ENCODE assay signal across 28 cellular contexts in the genomic region with DNA sequence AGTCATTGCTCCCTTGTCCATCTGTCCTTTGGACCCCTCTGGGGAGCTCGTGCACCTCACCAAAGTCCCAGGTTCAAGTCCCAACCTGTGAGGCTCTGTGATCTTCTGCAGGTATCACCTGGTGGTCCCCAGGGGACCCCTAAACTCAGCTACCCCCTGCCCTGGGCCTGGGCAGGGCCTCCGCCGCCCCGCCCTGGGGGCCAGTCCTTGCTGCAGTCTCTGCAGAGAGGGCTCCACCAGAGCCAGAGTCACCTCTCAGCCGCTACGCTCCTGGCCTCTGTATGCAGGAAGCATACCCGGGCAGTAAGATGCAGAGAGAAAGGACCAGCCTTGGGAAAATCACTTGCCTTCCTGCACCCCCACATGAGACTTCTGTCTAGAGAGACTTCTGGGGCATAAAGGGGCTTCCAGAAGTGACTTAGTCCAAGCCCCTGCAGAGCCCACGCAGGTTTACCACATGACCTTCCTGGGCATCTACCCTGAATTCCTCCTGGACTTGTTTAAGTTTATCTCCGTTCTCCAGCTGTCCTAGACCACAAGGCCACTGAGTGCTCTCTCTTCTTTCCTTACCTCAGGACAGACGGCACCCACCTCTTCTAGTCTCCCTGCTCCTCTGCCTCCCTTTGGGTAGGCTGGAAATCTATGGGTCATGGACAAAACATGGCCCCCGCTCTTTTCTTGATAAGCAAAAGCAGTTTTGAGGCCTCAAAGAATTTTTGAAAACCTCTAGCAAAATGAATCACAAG. TPM values are rescaled to one million over a fixed set of nuclear protein-coding genes. Genes with fewer than 3 reads are reported as not detected.
DNase-seq lines count a peak whose midpoint lies in the region; ATAC-seq, FAIRE-seq and TF ChIP-seq lines count a peak whose summit lies in the region.
"Had no signal": no experiment of that assay in that cellular context is flagged by ENCODE, and none has a peak within 500 bp of the region (broad histone marks: within the 10 kb centered on the region; RNA-seq: fewer than 3 reads in every experiment).

No MANE protein-coding gene starts in this region.

- POLR2A ChIA-PET in K562 (lab: Yijun Ruan, JAX): interaction anchor here (0.5 to 7.0 kb wide), 7 partner anchors 9 to 102 kb away, joined by 3 to 43 read pairs (median 3); no protein-coding TSS in a partner anchor

- 1% methylated on average over 11 of the region's 11 CpGs for WGBS in K562 (ENCODE audit: insufficient coverage, low coverage, missing lambda C conversion rate)
- 93 to 97% methylated on average over 10 to 11 of the region's 11 CpGs for WGBS in upper lobe of left lung, 2 donors

- no peaks in the 10 kb centered on the region for H3K9me3 ChIP-seq in K562 (replicated peaks; ENCODE audit: control insufficient read depth, insufficient read depth, low read depth, low read length)
- no peaks in the 10 kb centered on the region for H3K9me3 ChIP-seq in upper lobe of left lung
- H3K9me3 ChIP-seq in colonic mucosa: no peaks in the 10 kb centered on the region
- H3K9me3 ChIP-seq: Peyer's patch, testis had no signal

- peak; percentile 84 for TF ChIP-seq EP300 in K562 (IDR thresholded peaks at IDR 0.05; ENCODE audit: low read length)
- TF ChIP-seq EP300 in upper lobe of left lung (IDR thresholded peaks at IDR 0.05): no peak

- no peaks in the 10 kb centered on the region for H3K9me1 ChIP-seq in K562 (ENCODE audit: control insufficient read depth, insufficient read depth, low read length)

- FAIRE-seq in K562 (lab: Jason Lieb, UNC): peak; percentile 92
- FAIRE-seq: bronchial epithelial cell, endometrium had no signal

- in situ Hi-C loops in K562 (cut with MboI): no loop called here

- H3K4me2 ChIP-seq in K562 (ENCODE audit: insufficient read depth, low read length): peak overlapping the region; percentile 100

- H3K27ac ChIP-seq in K562 (ENCODE audit: extremely low read depth, low read depth, low read length): peak overlapping the region; percentile 94
- H3K27ac ChIP-seq in upper lobe of left lung: no peak overlapping the region
- H3K27ac ChIP-seq in colonic mucosa: no peak overlapping the region
- H3K27ac ChIP-seq: HL-60, Peyer's patch, testis had no signal

- TF ChIP-seq POLR2A in K562 (conservative IDR thresholded peaks at IDR 0.05): peak; percentile 68
- TF ChIP-seq POLR2A in upper lobe of left lung (IDR thresholded peaks at IDR 0.05): no peak

- H3K36me3 ChIP-seq in K562 (ENCODE audit: control insufficient read depth, insufficient read depth, low read length) (peaks cover 8% of the 10 kb centered on the region; the same call in 2 of the 3 replicates), upper lobe of left lung (no peaks in the 10 kb centered on the region), colonic mucosa (no peaks in the 10 kb centered on the region)
- H3K36me3 ChIP-seq: Peyer's patch had no signal

- H3K4me3 ChIP-seq in K562 (peak overlapping the region; percentile 47), upper lobe of left lung (no peak overlapping the region), colonic mucosa (no peak overlapping the region)
- H3K4me3 ChIP-seq: Peyer's patch, testis had no signal

- no peak overlapping the region for H2AFZ ChIP-seq in K562 (ENCODE audit: low read depth, low read length)

- CTCF ChIA-PET in K562 (lab: Yijun Ruan, JAX; ENCODE audit: low intra/inter-chr PET ratio): no interaction called here

- TF ChIP-seq RAD21 in K562 (CRISPR knock-in tag; conservative IDR thresholded peaks at IDR 0.05 in 1 of 2, IDR thresholded peaks at IDR 0.05 in 1 of 2): no peak

- intact Hi-C loops in K562 (cut with micrococcal nuclease): loop anchor here (2.0 kb wide), 1 partner anchor 15 kb away; no protein-coding TSS in a partner anchor
- intact Hi-C loops in colonic mucosa (cut with DNase I): no loop called here

- H3K9ac ChIP-seq in K562 (ENCODE audit: insufficient read depth in 1 of 2, low read depth in 2 of 2, low read length in 2 of 2) (peak overlapping the region; percentile 85 to 95), colonic mucosa (ENCODE audit: low read depth in 2 of 2, low read length in 2 of 2) (no peak overlapping the region)

- BruUV-seq in K562 (replicated peaks; lab: Mats Ljungman, UMichigan): no TSS peak

- TF ChIP-seq CTCF in K562 (IDR thresholded peaks at IDR 0.05 in 2 of 3, conservative IDR thresholded peaks at IDR 0.05 in 1 of 3; ENCODE audit: insufficient read depth in 2 of 3, low read depth in 1 of 3, low read length in 3 of 3) (no peak), upper lobe of left lung (IDR thresholded peaks at IDR 0.05) (no peak), colonic mucosa (IDR thresholded peaks at IDR 0.05) (no peak)

- H3K27me3 ChIP-seq in K562 (ENCODE audit: control insufficient read depth in 2 of 2, insufficient read depth in 2 of 2, low read length in 2 of 2) (no peaks in the 10 kb centered on the region), upper lobe of left lung (no peaks in the 10 kb centered on the region), colonic mucosa (no peaks in the 10 kb centered on the region)
- H3K27me3 ChIP-seq: Peyer's patch, testis had no signal

- H3K4me1 ChIP-seq in K562 (replicated peaks in 1 of 2; ENCODE audit: control insufficient read depth in 2 of 2, insufficient read depth in 2 of 2, low read length in 2 of 2) (peaks cover 36 to 48% of the 10 kb centered on the region in 2 experiments), upper lobe of left lung (no peaks in the 10 kb centered on the region), colonic mucosa (no peaks in the 10 kb centered on the region)
- H3K4me1 ChIP-seq: Peyer's patch, testis had no signal

- ATAC-seq in K562: peak; percentile 72
- ATAC-seq in upper lobe of left lung (ENCODE audit: low FRiP score in 2 of 2): peak; percentile 32 to 53
- ATAC-seq: left cardiac atrium; stimulated activated effector memory CD8-positive, alpha-beta T cell treated with anti-CD3 and anti-CD28 coated beads, Interleukin-12 subunit alpha, Interleukin-12 subunit beta, amount 100 ng/mL, for 72 hours had no signal

- no peaks in the 10 kb centered on the region for H4K20me1 ChIP-seq in K562 (replicated peaks; ENCODE audit: control insufficient read depth, insufficient read depth, low read length)

- peak; percentile 25 for DNase-seq in activated CD8-positive, alpha-beta memory T cell treated with anti-CD3 and anti-CD28 coated beads, Interleukin-2, amount 50 U/mL, for 48 hours
- DNase-seq in activated CD8-positive, alpha-beta memory T cell treated with anti-CD3 and anti-CD28 coated beads for 24 hours: no peak
- peak; percentile 47 to 90 (median 66) for DNase-seq in K562 (ENCODE audit: extremely low read depth in 1 of 4, low spot score in 3 of 4)
- peak; percentile 24 for DNase-seq in myocyte (ENCODE audit: low read depth)
- peak in 1 of 2 donors; percentile 70 for DNase-seq in upper lobe of left lung
- no peak for DNase-seq in SK-N-DZ (ENCODE audit: low spot score)
- no peak for DNase-seq in colonic mucosa
- DNase-seq in NCI-H187 treated with DMSO at 0.1 percent for 48 hours (lab: John Stamatoyannopoulos, UW): no peak
- DNase-seq: 8988T; activated CD4-positive, alpha-beta T cell treated with anti-CD3 and anti-CD28 coated beads, Interleukin-2, amount 10 ng/mL, durations not matched to agents 24 days and 14 days; amniotic stem cell; cortex of kidney; GF-D8; glutamatergic neuron; left cardiac atrium; naive B cell; NCI-H1417 treated with DMSO at 0.1 percent for 48 hours; NCI-H510A; NK-92 treated with Interleukin-12 subunit alpha and Interleukin-12 subunit beta, amount 100 ng/mL, for 24 hours; testis had no signal

- peaks cover 94% of the 10 kb centered on the region for H3K79me2 ChIP-seq in K562 (ENCODE audit: control insufficient read depth, insufficient read depth, low read length)

RNA-seq across cellular contexts. Expression of a gene that starts 21.2 kb away (rescaled TPM):
- total RNA-seq in K562 (2011; cell fraction: chromatin; rRNA removed; ENCODE audit: low replicate concordance): not detected in 2 replicates
- not detected in 2 replicates for total RNA-seq in K562 (2011; cell fraction: nucleolus; rRNA removed)
- not detected in 2 replicates for total RNA-seq in K562 (2011; cell fraction: nucleoplasm; rRNA removed)
- total RNA-seq in K562 (2014; rRNA removed) (not detected in 2 replicates), K562 (2014; rRNA removed; fragmentation: Illumina TruSeq; extraction: Trizol) (not detected in 2 replicates), K562 (2015; rRNA removed; fragmentation: Illumina TruSeq; extraction: Trizol) (not detected in 2 replicates), K562 (2021) (not detected in 2 replicates), myocyte (not detected in 2 replicates), upper lobe of left lung (not detected), colonic mucosa (not detected)
- polyA plus RNA-seq in K562 (2011; rRNA removed) (not detected in 2 replicates), K562 (2014; fragmentation: Illumina TruSeq; extraction: Trizol) (not detected in 2 replicates), K562 (2014; fragmentation: Nextera tagmentation; extraction: Ambion mirVana) (not detected), K562 (2014; rRNA removed) (not detected in 2 replicates)
- polyA plus RNA-seq in K562 (2011; cell fraction: cytosol; rRNA removed): not detected in 2 replicates
- not detected in 2 replicates for polyA plus RNA-seq in K562 (2011; cell fraction: nucleus; rRNA removed)
- polyA plus RNA-seq in K562 (2012): not detected in 2 replicates
- not detected in 2 replicates for polyA minus RNA-seq in K562 (2011; rRNA and poly(A)+ RNA removed)
- not detected in 2 replicates for polyA minus RNA-seq in K562 (2011; cell fraction: cytosol; rRNA and poly(A)+ RNA removed)
- not detected in 2 replicates for polyA minus RNA-seq in K562 (2011; cell fraction: nucleus; rRNA and poly(A)+ RNA removed)
- polyA plus RNA-seq in myocyte (2012): not detected
- not detected in 2 replicates for polyA plus RNA-seq in SK-N-DZ (2014; cell fraction: cytosol; rRNA removed)
- polyA plus RNA-seq in SK-N-DZ (2014; cell fraction: nucleus; rRNA removed): not detected in 2 replicates
- total RNA-seq: activated CD4-positive, alpha-beta T cell treated with anti-CD3 and anti-CD28 coated beads, Interleukin-2, amount 10 ng/mL, durations not matched to agents 24 days and 14 days; left cardiac atrium; M059J; Peyer's patch; SK-MEL-5 had no signal
- polyA plus RNA-seq: IgD-negative memory B cell had no signal

RNA-seq across cellular contexts. Expression of a gene that starts 46.6 kb away (rescaled TPM):
- total RNA-seq in K562 (2011; cell fraction: chromatin; rRNA removed; ENCODE audit: low replicate concordance): not detected in 2 replicates
- not detected in 2 replicates for total RNA-seq in K562 (2011; cell fraction: nucleolus; rRNA removed)
- not detected in 2 replicates for total RNA-seq in K562 (2011; cell fraction: nucleoplasm; rRNA removed)
- total RNA-seq in K562 (2014; rRNA removed) (not detected in 2 replicates), K562 (2014; rRNA removed; fragmentation: Illumina TruSeq; extraction: Trizol) (not detected in 2 replicates), K562 (2015; rRNA removed; fragmentation: Illumina TruSeq; extraction: Trizol) (not detected in 2 replicates), K562 (2021) (not detected in 2 replicates), myocyte (not detected in 2 replicates), upper lobe of left lung (not detected), colonic mucosa (under 1 TPM; 0.11 to 0.40 TPM)
- polyA plus RNA-seq in K562 (2011; rRNA removed) (not detected in 2 replicates), K562 (2014; fragmentation: Illumina TruSeq; extraction: Trizol) (not detected in 2 replicates), K562 (2014; fragmentation: Nextera tagmentation; extraction: Ambion mirVana) (not detected), K562 (2014; rRNA removed) (not detected in 2 replicates)
- not detected in 2 replicates for polyA plus RNA-seq in K562 (2011; cell fraction: cytosol; rRNA removed)
- not detected in 2 replicates for polyA plus RNA-seq in K562 (2011; cell fraction: nucleus; rRNA removed)
- polyA plus RNA-seq in K562 (2012): not detected in 2 replicates
- not detected in 2 replicates for polyA minus RNA-seq in K562 (2011; rRNA and poly(A)+ RNA removed)
- polyA minus RNA-seq in K562 (2011; cell fraction: cytosol; rRNA and poly(A)+ RNA removed): not detected in 2 replicates
- not detected in 2 replicates for polyA minus RNA-seq in K562 (2011; cell fraction: nucleus; rRNA and poly(A)+ RNA removed)
- not detected for polyA plus RNA-seq in myocyte (2012)
- polyA plus RNA-seq in SK-N-DZ (2014; cell fraction: cytosol; rRNA removed): not detected in 2 replicates
- not detected in 2 replicates for polyA plus RNA-seq in SK-N-DZ (2014; cell fraction: nucleus; rRNA removed)
- total RNA-seq: activated CD4-positive, alpha-beta T cell treated with anti-CD3 and anti-CD28 coated beads, Interleukin-2, amount 10 ng/mL, durations not matched to agents 24 days and 14 days; left cardiac atrium; M059J; Peyer's patch; SK-MEL-5 had no signal
- polyA plus RNA-seq: IgD-negative memory B cell had no signal

Comparison
In these comparisons a context has a peak if more than half of its experiments do, and no peak if none do; other contexts are left out.
1. DNase-seq: peak in activated CD8-positive, alpha-beta memory T cell treated with anti-CD3 and anti-CD28 coated beads, Interleukin-2, amount 50 U/mL, for 48 hours (single experiment), K562 (4 of 4) and myocyte (single experiment); none in activated CD8-positive, alpha-beta memory T cell treated with anti-CD3 and anti-CD28 coated beads for 24 hours (single experiment), SK-N-DZ (single experiment), colonic mucosa (single experiment) and NCI-H187 treated with DMSO at 0.1 percent for 48 hours (single experiment).
2. H3K9ac ChIP-seq: peak in K562 (2 of 2); none in colonic mucosa (0 of 2).